18 cellular contexts compared by ENCODE assay signal in the genomic region with DNA sequence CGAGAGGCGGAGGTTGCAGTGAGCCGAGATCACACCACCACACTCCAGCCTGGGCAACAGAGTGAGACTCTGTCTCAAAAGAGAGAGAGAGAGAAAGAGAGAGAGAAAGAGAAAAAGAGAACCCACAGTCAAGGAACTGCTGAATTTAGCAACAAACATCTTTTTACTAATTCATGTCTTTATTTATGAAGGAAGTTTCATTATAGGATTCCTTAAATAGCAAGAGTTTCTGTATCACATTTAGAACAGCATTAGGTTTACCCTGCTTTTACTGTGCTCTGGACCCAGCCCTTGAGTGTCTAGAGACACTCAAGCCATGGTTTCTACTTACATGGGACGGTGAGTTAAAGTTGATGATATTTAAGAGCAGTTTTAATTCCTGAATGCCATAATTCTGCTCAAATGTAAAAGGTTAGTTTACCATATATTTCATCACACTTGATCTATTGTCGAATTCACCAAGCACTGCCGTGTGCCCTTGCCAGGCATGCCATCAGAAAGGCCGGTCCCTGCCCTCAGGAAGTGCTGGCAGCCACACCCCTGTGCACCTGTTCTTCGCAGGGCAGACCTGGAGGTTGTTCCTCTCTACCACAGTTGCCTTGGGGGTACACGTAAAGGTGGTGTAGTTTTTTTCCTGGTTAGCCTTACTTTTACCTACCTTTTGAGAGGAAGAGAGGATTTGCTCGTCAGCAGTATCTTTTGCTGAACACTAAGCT.
A peak's percentile ranks its signal among the peaks of the same experiment; 100 is the strongest.
DNase-seq lines count a peak whose midpoint lies in the region; ATAC-seq and TF ChIP-seq lines count a peak whose summit lies in the region.
"Had no signal": no experiment of that assay in that cellular context is flagged by ENCODE, and none has a peak within 500 bp of the region (broad histone marks: within the 10 kb centered on the region; RNA-seq: fewer than 3 reads in every experiment).

No MANE protein-coding gene starts in this region.

- no peak for ATAC-seq in activated T-cell treated with anti-CD3 and anti-CD28 coated beads, Interleukin-2, amount 50 U/mL, for 4 hours
- ATAC-seq: foreskin keratinocyte, sciatic nerve had no signal

- H3K4me3 ChIP-seq in osteoblast (ENCODE audit: insufficient read depth, low read length): no peak overlapping the region
- H3K4me3 ChIP-seq: neural progenitor cell had no signal

- no peaks in the 10 kb centered on the region for H4K20me1 ChIP-seq in osteoblast (ENCODE audit: insufficient read depth, low read length)

- no peaks in the 10 kb centered on the region for H3K27me3 Mint-ChIP-seq in activated T-cell treated with anti-CD3 and anti-CD28 coated beads, Interleukin-2, amount 50 U/mL, for 4 hours (ENCODE audit: low read depth)
- H3K27me3 Mint-ChIP-seq in IgD-negative memory B cell: peaks cover 2% of the 10 kb centered on the region
- peaks cover 7% of the 10 kb centered on the region for H3K27me3 Mint-ChIP-seq in brain
- no peaks in the 10 kb centered on the region for H3K27me3 Mint-ChIP-seq in activated CD4-positive, alpha-beta memory T cell treated with anti-CD3 and anti-CD28 coated beads, Interleukin-2, amount 10 ng/mL, durations not matched to agents 7 days and 5 days

- peak overlapping the region; percentile 31 for H3K4me3 Mint-ChIP-seq in activated T-cell treated with anti-CD3 and anti-CD28 coated beads, Interleukin-2, amount 50 U/mL, for 4 hours
- H3K4me3 Mint-ChIP-seq in IgD-negative memory B cell: peak overlapping the region in 2 of 4 donors; percentile 73 to 79
- H3K4me3 Mint-ChIP-seq in brain: peak overlapping the region in 1 of 5 experiments; percentile 39
- no peak overlapping the region for H3K4me3 Mint-ChIP-seq in activated CD4-positive, alpha-beta memory T cell treated with anti-CD3 and anti-CD28 coated beads, Interleukin-2, amount 10 ng/mL, durations not matched to agents 7 days and 5 days
- H3K4me3 Mint-ChIP-seq: neural progenitor cell, type B pancreatic cell had no signal

- H3K36me3 Mint-ChIP-seq in activated T-cell treated with anti-CD3 and anti-CD28 coated beads, Interleukin-2, amount 50 U/mL, for 4 hours (ENCODE audit: insufficient read depth): no peaks in the 10 kb centered on the region
- H3K36me3 Mint-ChIP-seq in IgD-negative memory B cell (peaks cover 4% of the 10 kb centered on the region), brain (no peaks in the 10 kb centered on the region)
- no peaks in the 10 kb centered on the region for H3K36me3 Mint-ChIP-seq in activated CD4-positive, alpha-beta memory T cell treated with anti-CD3 and anti-CD28 coated beads, Interleukin-2, amount 10 ng/mL, durations not matched to agents 7 days and 5 days (ENCODE audit: low read depth)
- H3K36me3 Mint-ChIP-seq: neural progenitor cell, type B pancreatic cell had no signal

- no peak overlapping the region for H3K27ac ChIP-seq in osteoblast (ENCODE audit: low read depth, low read length)
- H3K27ac ChIP-seq: foreskin keratinocyte, neural progenitor cell had no signal

- no peaks in the 10 kb centered on the region for H3K9me3 Mint-ChIP-seq in activated T-cell treated with anti-CD3 and anti-CD28 coated beads, Interleukin-2, amount 50 U/mL, for 4 hours
- H3K9me3 Mint-ChIP-seq in IgD-negative memory B cell (no peaks in the 10 kb centered on the region), brain (no peaks in the 10 kb centered on the region)
- H3K9me3 Mint-ChIP-seq in activated CD4-positive, alpha-beta memory T cell treated with anti-CD3 and anti-CD28 coated beads, Interleukin-2, amount 10 ng/mL, durations not matched to agents 7 days and 5 days: no peaks in the 10 kb centered on the region
- H3K9me3 Mint-ChIP-seq: activated T-helper 2 cell treated with anti-CD3 and anti-CD28 coated beads, Interferon-gamma antibody, Interleukin-2, Interleukin-4, amounts not matched to agents 10 μg/mL and 5 μg/mL and 100 μg/mL, durations not matched to agents 14 hours and 24 hours and 36 hours; neural progenitor cell; type B pancreatic cell had no signal

- no peaks in the 10 kb centered on the region for H3K27me3 ChIP-seq in osteoblast (ENCODE audit: insufficient read depth, low read length)
- H3K27me3 ChIP-seq: foreskin keratinocyte had no signal

- no peaks in the 10 kb centered on the region for H3K9me3 ChIP-seq in osteoblast (ENCODE audit: low read depth, low read length)

- no peaks in the 10 kb centered on the region for H3K79me2 ChIP-seq in osteoblast (ENCODE audit: insufficient read depth, low read length)

- H3K4me2 ChIP-seq in osteoblast (ENCODE audit: insufficient read depth, low read length): no peak overlapping the region
- H3K4me2 ChIP-seq: neural progenitor cell had no signal

- TF ChIP-seq CTCF in brain (conservative IDR thresholded peaks at IDR 0.05): no peak
- TF ChIP-seq CTCF in osteoblast (IDR thresholded peaks at IDR 0.05; ENCODE audit: extremely low read depth, low read depth, low read length): no peak
- no peak for TF ChIP-seq CTCF in GM20000 (IDR thresholded peaks at IDR 0.05; ENCODE audit: extremely low read depth, missing control alignments)

- no peak for DNase-seq in activated T-cell treated with anti-CD3 and anti-CD28 coated beads, Interleukin-2, amount 50 U/mL, for 4 hours
- DNase-seq in activated T-cell treated with anti-CD3 and anti-CD28 coated beads, Interleukin-2, amount 50 U/mL, for 1 hour: no peak
- peak; percentile 62 for DNase-seq in osteoblast (ENCODE audit: insufficient read length, low spot score, missing footprints)
- DNase-seq in activated CD4-positive, alpha-beta memory T cell treated with anti-CD3 and anti-CD28 coated beads, Interleukin-2, amount 10 ng/mL, durations not matched to agents 7 days and 5 days: no peak
- DNase-seq in GM20000 (ENCODE audit: low spot score): no peak
- no peak for DNase-seq in NCI-H446 (lab: John Stamatoyannopoulos, UW)
- DNase-seq: activated CD4-positive, CD25-positive, alpha-beta regulatory T cell treated with anti-CD3 and anti-CD28 coated beads, Interleukin-2, amount 50 U/mL, for 72 hours; DMS 273 treated with DMSO at 0.1 percent for 48 hours; foreskin keratinocyte; NCI-H1930; NCI-H526; stimulated activated CD4-positive, alpha-beta T cell treated with anti-CD3 and anti-CD28 coated beads, Interleukin-2, amount 100 ng/mL, for 48 hours had no signal

- peaks cover 57% of the 10 kb centered on the region for H3K4me1 Mint-ChIP-seq in activated T-cell treated with anti-CD3 and anti-CD28 coated beads, Interleukin-2, amount 50 U/mL, for 4 hours (ENCODE audit: low read depth)
- H3K4me1 Mint-ChIP-seq in IgD-negative memory B cell (peaks cover 18 to 28% (median 19%) of the 10 kb centered on the region in 3 donors), brain (peaks cover 67% of the 10 kb centered on the region)
- peaks cover 50% of the 10 kb centered on the region for H3K4me1 Mint-ChIP-seq in activated CD4-positive, alpha-beta memory T cell treated with anti-CD3 and anti-CD28 coated beads, Interleukin-2, amount 10 ng/mL, durations not matched to agents 7 days and 5 days

- peak overlapping the region in 2 of 3 donors; percentile 33 to 86 for H3K27ac Mint-ChIP-seq in IgD-negative memory B cell
- H3K27ac Mint-ChIP-seq in brain: peak overlapping the region in 3 of 5 experiments; percentile 45 to 82 (median 70)
- H3K27ac Mint-ChIP-seq in activated CD4-positive, alpha-beta memory T cell treated with anti-CD3 and anti-CD28 coated beads, Interleukin-2, amount 10 ng/mL, durations not matched to agents 7 days and 5 days: no peak overlapping the region
- H3K27ac Mint-ChIP-seq: activated T-helper 2 cell treated with anti-CD3 and anti-CD28 coated beads, Interferon-gamma antibody, Interleukin-2, Interleukin-4, amounts not matched to agents 10 μg/mL and 5 μg/mL and 100 μg/mL, durations not matched to agents 14 hours and 24 hours and 36 hours; neural progenitor cell; type B pancreatic cell had no signal

- H2AFZ ChIP-seq in osteoblast (ENCODE audit: low read length): no peak overlapping the region
- H2AFZ ChIP-seq: neural progenitor cell had no signal

- POLR2A ChIA-PET in activated CD4-positive, alpha-beta memory T cell treated with anti-CD3 and anti-CD28 coated beads, Interleukin-2, amount 10 ng/mL, durations not matched to agents 7 days and 5 days (lab: Charles Lee): no interaction called here

- CTCF ChIA-PET in activated CD4-positive, alpha-beta memory T cell treated with anti-CD3 and anti-CD28 coated beads, Interleukin-2, amount 10 ng/mL, durations not matched to agents 7 days and 5 days (lab: Charles Lee): no interaction called here

- H3K4me1 ChIP-seq in osteoblast (ENCODE audit: insufficient read depth, low read length): peaks cover 10% of the 10 kb centered on the region
- H3K4me1 ChIP-seq: foreskin keratinocyte, neural progenitor cell had no signal

- no peaks in the 10 kb centered on the region for H3K36me3 ChIP-seq in osteoblast (ENCODE audit: insufficient read depth, low read length)
- H3K36me3 ChIP-seq: neural progenitor cell had no signal
